Comparison of ENCODE assay signal across 1 cellular context in the genomic region with DNA sequence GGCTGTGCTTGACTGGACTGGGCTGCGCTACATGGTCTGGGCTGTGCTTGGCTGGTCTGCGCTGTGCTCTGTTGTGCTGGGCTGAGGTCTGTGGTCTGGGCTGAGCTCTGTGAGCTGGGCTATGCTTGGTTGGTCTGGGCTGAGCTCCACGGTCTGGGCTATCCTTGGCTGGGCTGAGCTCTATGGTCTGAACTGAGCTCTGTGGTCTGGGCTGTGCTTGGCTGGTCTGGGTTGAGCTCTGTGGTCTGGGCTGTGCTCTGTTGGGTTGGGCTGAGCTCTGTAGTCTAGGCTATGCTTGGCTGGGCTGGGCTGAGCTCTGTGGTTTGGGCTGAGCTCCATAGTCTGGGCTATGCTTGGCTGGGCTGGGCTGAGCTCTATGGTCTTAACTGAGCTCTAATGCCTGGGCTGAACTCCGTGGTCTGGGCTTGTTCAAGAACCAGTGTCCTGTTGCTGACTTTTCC.
TF ChIP-seq lines count a peak whose summit lies in the region.

No MANE protein-coding gene starts in this region.

TF ChIP-seq in WTC11, 78 proteins besides CTCF, POLR2A, EP300 and RAD21 (continued from another document):
- TF ChIP-seq SOX15 (CRISPR knock-in tag; IDR thresholded peaks at IDR 0.05) (no peak), ZNF219 (CRISPR knock-in tag; IDR thresholded peaks at IDR 0.05; ENCODE audit: borderline replicate concordance) (no peak), ETV6 (CRISPR knock-in tag; IDR thresholded peaks at IDR 0.05) (no peak), TP53 (CRISPR knock-in tag; IDR thresholded peaks at IDR 0.05) (no peak), KAT7 (CRISPR knock-in tag; IDR thresholded peaks at IDR 0.05; ENCODE audit: borderline replicate concordance) (no peak), NR2C2 (CRISPR knock-in tag; IDR thresholded peaks at IDR 0.05) (no peak), RORB (CRISPR knock-in tag; IDR thresholded peaks at IDR 0.05) (no peak), ZNF232 (CRISPR knock-in tag; IDR thresholded peaks at IDR 0.05) (no peak), TEAD1 (CRISPR knock-in tag; IDR thresholded peaks at IDR 0.05) (no peak), OVOL2 (CRISPR knock-in tag; IDR thresholded peaks at IDR 0.05; ENCODE audit: borderline replicate concordance) (no peak)
- TF ChIP-seq, protein P1, sequence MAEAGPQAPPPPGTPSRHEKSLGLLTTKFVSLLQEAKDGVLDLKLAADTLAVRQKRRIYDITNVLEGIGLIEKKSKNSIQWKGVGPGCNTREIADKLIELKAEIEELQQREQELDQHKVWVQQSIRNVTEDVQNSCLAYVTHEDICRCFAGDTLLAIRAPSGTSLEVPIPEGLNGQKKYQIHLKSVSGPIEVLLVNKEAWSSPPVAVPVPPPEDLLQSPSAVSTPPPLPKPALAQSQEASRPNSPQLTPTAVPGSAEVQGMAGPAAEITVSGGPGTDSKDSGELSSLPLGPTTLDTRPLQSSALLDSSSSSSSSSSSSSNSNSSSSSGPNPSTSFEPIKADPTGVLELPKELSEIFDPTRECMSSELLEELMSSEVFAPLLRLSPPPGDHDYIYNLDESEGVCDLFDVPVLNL (CRISPR knock-in tag; IDR thresholded peaks at IDR 0.05; ENCODE audit: borderline replicate concordance, low read depth): no peak
- TF ChIP-seq, protein P2, sequence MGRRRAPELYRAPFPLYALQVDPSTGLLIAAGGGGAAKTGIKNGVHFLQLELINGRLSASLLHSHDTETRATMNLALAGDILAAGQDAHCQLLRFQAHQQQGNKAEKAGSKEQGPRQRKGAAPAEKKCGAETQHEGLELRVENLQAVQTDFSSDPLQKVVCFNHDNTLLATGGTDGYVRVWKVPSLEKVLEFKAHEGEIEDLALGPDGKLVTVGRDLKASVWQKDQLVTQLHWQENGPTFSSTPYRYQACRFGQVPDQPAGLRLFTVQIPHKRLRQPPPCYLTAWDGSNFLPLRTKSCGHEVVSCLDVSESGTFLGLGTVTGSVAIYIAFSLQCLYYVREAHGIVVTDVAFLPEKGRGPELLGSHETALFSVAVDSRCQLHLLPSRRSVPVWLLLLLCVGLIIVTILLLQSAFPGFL (CRISPR knock-in tag; IDR thresholded peaks at IDR 0.05; ENCODE audit: borderline replicate concordance): no peak
- TF ChIP-seq, protein P3, sequence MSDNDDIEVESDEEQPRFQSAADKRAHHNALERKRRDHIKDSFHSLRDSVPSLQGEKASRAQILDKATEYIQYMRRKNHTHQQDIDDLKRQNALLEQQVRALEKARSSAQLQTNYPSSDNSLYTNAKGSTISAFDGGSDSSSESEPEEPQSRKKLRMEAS (CRISPR knock-in tag; IDR thresholded peaks at IDR 0.05): no peak
- TF ChIP-seq, protein P4, sequence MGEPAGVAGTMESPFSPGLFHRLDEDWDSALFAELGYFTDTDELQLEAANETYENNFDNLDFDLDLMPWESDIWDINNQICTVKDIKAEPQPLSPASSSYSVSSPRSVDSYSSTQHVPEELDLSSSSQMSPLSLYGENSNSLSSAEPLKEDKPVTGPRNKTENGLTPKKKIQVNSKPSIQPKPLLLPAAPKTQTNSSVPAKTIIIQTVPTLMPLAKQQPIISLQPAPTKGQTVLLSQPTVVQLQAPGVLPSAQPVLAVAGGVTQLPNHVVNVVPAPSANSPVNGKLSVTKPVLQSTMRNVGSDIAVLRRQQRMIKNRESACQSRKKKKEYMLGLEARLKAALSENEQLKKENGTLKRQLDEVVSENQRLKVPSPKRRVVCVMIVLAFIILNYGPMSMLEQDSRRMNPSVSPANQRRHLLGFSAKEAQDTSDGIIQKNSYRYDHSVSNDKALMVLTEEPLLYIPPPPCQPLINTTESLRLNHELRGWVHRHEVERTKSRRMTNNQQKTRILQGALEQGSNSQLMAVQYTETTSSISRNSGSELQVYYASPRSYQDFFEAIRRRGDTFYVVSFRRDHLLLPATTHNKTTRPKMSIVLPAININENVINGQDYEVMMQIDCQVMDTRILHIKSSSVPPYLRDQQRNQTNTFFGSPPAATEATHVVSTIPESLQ (CRISPR knock-in tag; IDR thresholded peaks at IDR 0.05): no peak
- TF ChIP-seq, protein P5, sequence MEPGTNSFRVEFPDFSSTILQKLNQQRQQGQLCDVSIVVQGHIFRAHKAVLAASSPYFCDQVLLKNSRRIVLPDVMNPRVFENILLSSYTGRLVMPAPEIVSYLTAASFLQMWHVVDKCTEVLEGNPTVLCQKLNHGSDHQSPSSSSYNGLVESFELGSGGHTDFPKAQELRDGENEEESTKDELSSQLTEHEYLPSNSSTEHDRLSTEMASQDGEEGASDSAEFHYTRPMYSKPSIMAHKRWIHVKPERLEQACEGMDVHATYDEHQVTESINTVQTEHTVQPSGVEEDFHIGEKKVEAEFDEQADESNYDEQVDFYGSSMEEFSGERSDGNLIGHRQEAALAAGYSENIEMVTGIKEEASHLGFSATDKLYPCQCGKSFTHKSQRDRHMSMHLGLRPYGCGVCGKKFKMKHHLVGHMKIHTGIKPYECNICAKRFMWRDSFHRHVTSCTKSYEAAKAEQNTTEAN (CRISPR knock-in tag; IDR thresholded peaks at IDR 0.05): no peak
